Comparison of ENCODE assay signal across 1 cellular context in genomic region chr6:158039571-158040050, GRCh38.
TF ChIP-seq lines count a peak whose summit lies in the region.

No MANE protein-coding gene starts in this region.

TF ChIP-seq in HepG2, 621 proteins besides CTCF, POLR2A, EP300 and RAD21 (continued from another document):
- TF ChIP-seq HNF4A (CRISPR knock-in tag; IDR thresholded peaks at IDR 0.05) (peak; percentile 32; the same call in 1 of the 2 replicates), GTF3A (CRISPR knock-in tag; conservative IDR thresholded peaks at IDR 0.05) (no peak), ZNF775 (CRISPR knock-in tag; IDR thresholded peaks at IDR 0.05; ENCODE audit: borderline replicate concordance) (no peak), ZNF644 (CRISPR knock-in tag; IDR thresholded peaks at IDR 0.05; ENCODE audit: low read depth) (peak; percentile 7; the same call in 1 of the 2 replicates), KAT7 (CRISPR knock-in tag; IDR thresholded peaks at IDR 0.05; ENCODE audit: borderline replicate concordance) (peak; percentile 56; the same call in 1 of the 2 replicates), SRF (IDR thresholded peaks at IDR 0.05; ENCODE audit: low read depth, low read length) (no peak), POLR2AphosphoS5 (IDR thresholded peaks at IDR 0.05; ENCODE audit: low read depth, low read length) (peak; percentile 10; the same call in 1 of the 2 replicates), ZNF441 (CRISPR knock-in tag; IDR thresholded peaks at IDR 0.05; ENCODE audit: borderline replicate concordance) (0 out of 2 replicates have a peak, but pooled peaks have one; percentile 5), JARID2 (CRISPR knock-in tag; IDR thresholded peaks at IDR 0.05; ENCODE audit: insufficient replicate concordance) (peak; percentile 49), NBN (conservative IDR thresholded peaks at IDR 0.05) (no peak), ZNF768 (CRISPR knock-in tag; IDR thresholded peaks at IDR 0.05) (peak; percentile 54; the same call in 1 of the 2 replicates), GLI4 (CRISPR knock-in tag; IDR thresholded peaks at IDR 0.05; ENCODE audit: borderline replicate concordance) (peak; percentile 80; the same call in 1 of the 2 replicates), IRX3 (CRISPR knock-in tag; IDR thresholded peaks at IDR 0.05; ENCODE audit: borderline replicate concordance, low read depth) (no peak), BCL6 (CRISPR knock-in tag; IDR thresholded peaks at IDR 0.05) (peak; percentile 21; the same call in 1 of the 2 replicates), ZNF687 (CRISPR knock-in tag; IDR thresholded peaks at IDR 0.05) (peak; percentile 94), LBX2 (CRISPR knock-in tag; IDR thresholded peaks at IDR 0.05; ENCODE audit: borderline replicate concordance) (no peak), ADNP (CRISPR knock-in tag; IDR thresholded peaks at IDR 0.05) (no peak), PAF1 (CRISPR knock-in tag; IDR thresholded peaks at IDR 0.05) (0 out of 2 replicates have a peak, but pooled peaks have one; percentile 30), ZNF761 (CRISPR knock-in tag; conservative IDR thresholded peaks at IDR 0.05) (0 out of 2 replicates have a peak, but pooled peaks have one; percentile 9), ZNF776 (CRISPR knock-in tag; IDR thresholded peaks at IDR 0.05) (no peak), KDM1A (CRISPR knock-in tag; IDR thresholded peaks at IDR 0.05) (0 out of 2 replicates have a peak, but pooled peaks have one; percentile 30), MTA1 (CRISPR knock-in tag; IDR thresholded peaks at IDR 0.05; ENCODE audit: borderline replicate concordance) (peak; percentile 67; the same call in 1 of the 2 replicates), IKZF4 (CRISPR knock-in tag; IDR thresholded peaks at IDR 0.05; ENCODE audit: borderline replicate concordance, low read depth, not compliant biosample characterization) (peak; percentile 1), FOXO1 (CRISPR knock-in tag; IDR thresholded peaks at IDR 0.05) (peak; percentile 54; the same call in 1 of the 2 replicates), FOXK2 (IDR thresholded peaks at IDR 0.05) (no peak), RARA (CRISPR knock-in tag; IDR thresholded peaks at IDR 0.05) (0 out of 2 replicates have a peak, but pooled peaks have one; percentile 24), AGO1 (IDR thresholded peaks at IDR 0.05; ENCODE audit: low read depth, low read length, poor library complexity, severe bottlenecking) (peak; percentile 33), ZNF33B (CRISPR knock-in tag; IDR thresholded peaks at IDR 0.05) (0 out of 2 replicates have a peak, but pooled peaks have one; percentile 58), ATF1 (CRISPR knock-in tag; IDR thresholded peaks at IDR 0.05) (no peak), BCL3 (CRISPR knock-in tag; IDR thresholded peaks at IDR 0.05) (no peak; the same call in 1 of the 2 replicates), YEATS4 (CRISPR knock-in tag; IDR thresholded peaks at IDR 0.05; ENCODE audit: borderline replicate concordance) (no peak), ZBTB42 (CRISPR knock-in tag; IDR thresholded peaks at IDR 0.05) (no peak), ZNF263 (CRISPR knock-in tag; IDR thresholded peaks at IDR 0.05) (peak; percentile 93), CBFB (CRISPR knock-in tag; IDR thresholded peaks at IDR 0.05) (no peak), HMG20B (CRISPR knock-in tag; conservative IDR thresholded peaks at IDR 0.05) (0 out of 2 replicates have a peak, but pooled peaks have one; percentile 15), ZNF333 (CRISPR knock-in tag; IDR thresholded peaks at IDR 0.05; ENCODE audit: borderline replicate concordance) (no peak), BRCA1 (CRISPR knock-in tag; IDR thresholded peaks at IDR 0.05) (no peak), HIVEP1 (CRISPR knock-in tag; IDR thresholded peaks at IDR 0.05) (no peak), ZFX (CRISPR knock-in tag; IDR thresholded peaks at IDR 0.05; ENCODE audit: low read depth) (peak; percentile 41; the same call in 1 of the 2 replicates), ELF3 (CRISPR knock-in tag; IDR thresholded peaks at IDR 0.05) (peak; percentile 49; the same call in 1 of the 2 replicates), FOXA1 (IDR thresholded peaks at IDR 0.05) (no peak), FOXA1 (CRISPR knock-in tag; IDR thresholded peaks at IDR 0.05) (0 out of 2 replicates have a peak, but pooled peaks have one; percentile 3), ZNF350 (CRISPR knock-in tag; IDR thresholded peaks at IDR 0.05; ENCODE audit: borderline replicate concordance, low read depth) (0 out of 2 replicates have a peak, but pooled peaks have one; percentile 15), ZNF501 (CRISPR knock-in tag; IDR thresholded peaks at IDR 0.05) (no peak), SOX5 (CRISPR knock-in tag; IDR thresholded peaks at IDR 0.05; ENCODE audit: borderline replicate concordance) (no peak), MTF1 (CRISPR knock-in tag; IDR thresholded peaks at IDR 0.05) (no peak), U2AF1 (optimal IDR thresholded peaks at IDR 0.05; ENCODE audit: low read depth, low read length) (peak; percentile 64), FOXM1 (CRISPR knock-in tag; IDR thresholded peaks at IDR 0.05) (no peak), TCF7 (IDR thresholded peaks at IDR 0.05; ENCODE audit: low read depth) (no peak), PTBP1 (IDR thresholded peaks at IDR 0.05; ENCODE audit: low read depth, low read length, poor library complexity, severe bottlenecking) (no peak), FOXP1 (IDR thresholded peaks at IDR 0.05) (no peak), FOXP1 (CRISPR knock-in tag; IDR thresholded peaks at IDR 0.05) (peak; percentile 17; the same call in 1 of the 2 replicates), ETV6 (CRISPR knock-in tag; conservative IDR thresholded peaks at IDR 0.05) (0 out of 2 replicates have a peak, but pooled peaks have one; percentile 5)
- TF ChIP-seq, protein P1, sequence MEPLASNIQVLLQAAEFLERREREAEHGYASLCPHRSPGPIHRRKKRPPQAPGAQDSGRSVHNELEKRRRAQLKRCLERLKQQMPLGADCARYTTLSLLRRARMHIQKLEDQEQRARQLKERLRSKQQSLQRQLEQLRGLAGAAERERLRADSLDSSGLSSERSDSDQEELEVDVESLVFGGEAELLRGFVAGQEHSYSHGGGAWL (CRISPR knock-in tag; IDR thresholded peaks at IDR 0.05), result peak; percentile 26; the same call in 1 of the 2 replicates
- TF ChIP-seq, protein P2, sequence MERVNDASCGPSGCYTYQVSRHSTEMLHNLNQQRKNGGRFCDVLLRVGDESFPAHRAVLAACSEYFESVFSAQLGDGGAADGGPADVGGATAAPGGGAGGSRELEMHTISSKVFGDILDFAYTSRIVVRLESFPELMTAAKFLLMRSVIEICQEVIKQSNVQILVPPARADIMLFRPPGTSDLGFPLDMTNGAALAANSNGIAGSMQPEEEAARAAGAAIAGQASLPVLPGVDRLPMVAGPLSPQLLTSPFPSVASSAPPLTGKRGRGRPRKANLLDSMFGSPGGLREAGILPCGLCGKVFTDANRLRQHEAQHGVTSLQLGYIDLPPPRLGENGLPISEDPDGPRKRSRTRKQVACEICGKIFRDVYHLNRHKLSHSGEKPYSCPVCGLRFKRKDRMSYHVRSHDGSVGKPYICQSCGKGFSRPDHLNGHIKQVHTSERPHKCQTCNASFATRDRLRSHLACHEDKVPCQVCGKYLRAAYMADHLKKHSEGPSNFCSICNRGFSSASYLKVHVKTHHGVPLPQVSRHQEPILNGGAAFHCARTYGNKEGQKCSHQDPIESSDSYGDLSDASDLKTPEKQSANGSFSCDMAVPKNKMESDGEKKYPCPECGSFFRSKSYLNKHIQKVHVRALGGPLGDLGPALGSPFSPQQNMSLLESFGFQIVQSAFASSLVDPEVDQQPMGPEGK (CRISPR knock-in tag; IDR thresholded peaks at IDR 0.05), result peak; percentile 23; the same call in 1 of the 2 replicates
- TF ChIP-seq, protein P3, sequence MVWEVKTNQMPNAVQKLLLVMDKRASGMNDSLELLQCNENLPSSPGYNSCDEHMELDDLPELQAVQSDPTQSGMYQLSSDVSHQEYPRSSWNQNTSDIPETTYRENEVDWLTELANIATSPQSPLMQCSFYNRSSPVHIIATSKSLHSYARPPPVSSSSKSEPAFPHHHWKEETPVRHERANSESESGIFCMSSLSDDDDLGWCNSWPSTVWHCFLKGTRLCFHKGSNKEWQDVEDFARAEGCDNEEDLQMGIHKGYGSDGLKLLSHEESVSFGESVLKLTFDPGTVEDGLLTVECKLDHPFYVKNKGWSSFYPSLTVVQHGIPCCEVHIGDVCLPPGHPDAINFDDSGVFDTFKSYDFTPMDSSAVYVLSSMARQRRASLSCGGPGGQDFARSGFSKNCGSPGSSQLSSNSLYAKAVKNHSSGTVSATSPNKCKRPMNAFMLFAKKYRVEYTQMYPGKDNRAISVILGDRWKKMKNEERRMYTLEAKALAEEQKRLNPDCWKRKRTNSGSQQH (CRISPR knock-in tag; IDR thresholded peaks at IDR 0.05; ENCODE audit: low read depth), result peak; percentile 2; the same call in 1 of the 2 replicates
- TF ChIP-seq, protein P4, sequence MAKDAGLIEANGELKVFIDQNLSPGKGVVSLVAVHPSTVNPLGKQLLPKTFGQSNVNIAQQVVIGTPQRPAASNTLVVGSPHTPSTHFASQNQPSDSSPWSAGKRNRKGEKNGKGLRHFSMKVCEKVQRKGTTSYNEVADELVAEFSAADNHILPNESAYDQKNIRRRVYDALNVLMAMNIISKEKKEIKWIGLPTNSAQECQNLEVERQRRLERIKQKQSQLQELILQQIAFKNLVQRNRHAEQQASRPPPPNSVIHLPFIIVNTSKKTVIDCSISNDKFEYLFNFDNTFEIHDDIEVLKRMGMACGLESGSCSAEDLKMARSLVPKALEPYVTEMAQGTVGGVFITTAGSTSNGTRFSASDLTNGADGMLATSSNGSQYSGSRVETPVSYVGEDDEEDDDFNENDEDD (CRISPR knock-in tag; IDR thresholded peaks at IDR 0.05; ENCODE audit: borderline replicate concordance), result 0 out of 2 replicates have a peak, but pooled peaks have one; percentile 11
- TF ChIP-seq, protein P5, sequence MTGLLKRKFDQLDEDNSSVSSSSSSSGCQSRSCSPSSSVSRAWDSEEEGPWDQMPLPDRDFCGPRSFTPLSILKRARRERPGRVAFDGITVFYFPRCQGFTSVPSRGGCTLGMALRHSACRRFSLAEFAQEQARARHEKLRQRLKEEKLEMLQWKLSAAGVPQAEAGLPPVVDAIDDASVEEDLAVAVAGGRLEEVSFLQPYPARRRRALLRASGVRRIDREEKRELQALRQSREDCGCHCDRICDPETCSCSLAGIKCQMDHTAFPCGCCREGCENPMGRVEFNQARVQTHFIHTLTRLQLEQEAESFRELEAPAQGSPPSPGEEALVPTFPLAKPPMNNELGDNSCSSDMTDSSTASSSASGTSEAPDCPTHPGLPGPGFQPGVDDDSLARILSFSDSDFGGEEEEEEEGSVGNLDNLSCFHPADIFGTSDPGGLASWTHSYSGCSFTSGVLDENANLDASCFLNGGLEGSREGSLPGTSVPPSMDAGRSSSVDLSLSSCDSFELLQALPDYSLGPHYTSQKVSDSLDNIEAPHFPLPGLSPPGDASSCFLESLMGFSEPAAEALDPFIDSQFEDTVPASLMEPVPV (CRISPR knock-in tag; IDR thresholded peaks at IDR 0.05), result 0 out of 2 replicates have a peak, but pooled peaks have one; percentile 23
- TF ChIP-seq, protein P6, sequence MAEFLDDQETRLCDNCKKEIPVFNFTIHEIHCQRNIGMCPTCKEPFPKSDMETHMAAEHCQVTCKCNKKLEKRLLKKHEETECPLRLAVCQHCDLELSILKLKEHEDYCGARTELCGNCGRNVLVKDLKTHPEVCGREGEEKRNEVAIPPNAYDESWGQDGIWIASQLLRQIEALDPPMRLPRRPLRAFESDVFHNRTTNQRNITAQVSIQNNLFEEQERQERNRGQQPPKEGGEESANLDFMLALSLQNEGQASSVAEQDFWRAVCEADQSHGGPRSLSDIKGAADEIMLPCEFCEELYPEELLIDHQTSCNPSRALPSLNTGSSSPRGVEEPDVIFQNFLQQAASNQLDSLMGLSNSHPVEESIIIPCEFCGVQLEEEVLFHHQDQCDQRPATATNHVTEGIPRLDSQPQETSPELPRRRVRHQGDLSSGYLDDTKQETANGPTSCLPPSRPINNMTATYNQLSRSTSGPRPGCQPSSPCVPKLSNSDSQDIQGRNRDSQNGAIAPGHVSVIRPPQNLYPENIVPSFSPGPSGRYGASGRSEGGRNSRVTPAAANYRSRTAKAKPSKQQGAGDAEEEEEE (CRISPR knock-in tag; IDR thresholded peaks at IDR 0.05; ENCODE audit: borderline replicate concordance), result no peak
